In genomic region chr1:167538657-167539056, GRCh38 we compare ENCODE assay signal across 13 cellular contexts. TPM values are rescaled to one million over a fixed set of nuclear protein-coding genes. Genes with fewer than 3 reads are reported as not detected.
DNase-seq lines count a peak whose midpoint lies in the region; ATAC-seq and TF ChIP-seq lines count a peak whose summit lies in the region.
"Had no signal": no experiment of that assay in that cellular context is flagged by ENCODE, and none has a peak within 500 bp of the region (broad histone marks: within the 10 kb centered on the region; RNA-seq: fewer than 3 reads in every experiment).

No MANE protein-coding gene starts in this region.

- H3K4me1 Mint-ChIP-seq in CD14-positive monocyte, result peaks cover 42% of the 10 kb centered on the region

- H3K4me1 ChIP-seq in Panc1 (ENCODE audit: control insufficient read depth, insufficient read depth, low read length) (no peaks in the 10 kb centered on the region), gastrocnemius medialis (no peaks in the 10 kb centered on the region)
- H3K4me1 ChIP-seq: breast epithelium had no signal

- no peak overlapping the region for H3K27ac Mint-ChIP-seq in CD14-positive monocyte
- H3K27ac Mint-ChIP-seq: activated T-helper 2 cell treated with anti-CD3 and anti-CD28 coated beads, Interferon-gamma antibody, Interleukin-2, Interleukin-4, amounts not matched to agents 10 μg/mL and 5 μg/mL and 100 μg/mL, durations not matched to agents 14 hours and 24 hours and 36 hours; CD4-positive, alpha-beta T cell had no signal

- intact Hi-C loops in Panc1 (cut with micrococcal nuclease; ENCODE audit: unreplicated experiment) (loop anchor here (5.0 to 10.0 kb wide), 2 partner anchors 274 to 471 kb away; no protein-coding TSS in a partner anchor), posterior vena cava (cut with DNase I) (loop anchor here in 1 of 2 donors (10.0 kb wide), 1 partner anchor 474 kb away; no protein-coding TSS in a partner anchor), CD14-positive monocyte (cut with micrococcal nuclease) (loop anchor here (10.0 kb wide), 6 partner anchors 84 to 474 kb away; no protein-coding TSS in a partner anchor), gastrocnemius medialis (cut with DNase I; ENCODE audit: low total_unique reads) (no loop called here)

- BruUV-seq in Panc1 (replicated peaks; lab: Mats Ljungman, UMichigan), result no TSS peak

- H3K27me3 ChIP-seq in AG04450 (ENCODE audit: control insufficient read depth, insufficient read depth, low read length) (peaks cover 2% of the 10 kb centered on the region), Panc1 (ENCODE audit: control insufficient read depth, insufficient read depth, low read length) (no peaks in the 10 kb centered on the region), gastrocnemius medialis (no peaks in the 10 kb centered on the region)
- H3K27me3 ChIP-seq: breast epithelium had no signal

- POLR2A ChIA-PET in AG04450 (lab: Yijun Ruan, JAX) (no interaction called here), Panc1 (lab: Charles Lee) (no interaction called here)

- DNase-seq in AG04450 (ENCODE audit: low read depth, low spot score) (no peak), GM10266 (ENCODE audit: extremely low spot score) (no peak), Panc1 (ENCODE audit: low read depth, low spot score) (no peak), hepatic stellate cell (ENCODE audit: low spot score) (peak; percentile 49), posterior vena cava (ENCODE audit: low spot score) (no peak), CD14-positive monocyte (ENCODE audit: low spot score) (no peak), gastrocnemius medialis (no peak)
- DNase-seq: CD4-positive, alpha-beta T cell; mucosa of descending colon; NCI-H1092 had no signal

- CTCF ChIA-PET in AG04450 (lab: Charles Lee) (interaction anchor here (1.9 to 2.6 kb wide), 4 partner anchors 84 to 479 kb away, joined by 5 to 24 read pairs (median 8); no protein-coding TSS in a partner anchor), Panc1 (lab: Charles Lee) (no interaction called here)

- no peak overlapping the region for H3K4me3 ChIP-seq in AG04450 (ENCODE audit: low read depth, low read length)
- no peak overlapping the region for H3K4me3 ChIP-seq in Panc1 (ENCODE audit: low read depth in 2 of 2, low read length in 2 of 2)
- H3K4me3 ChIP-seq in gastrocnemius medialis, result no peak overlapping the region
- H3K4me3 ChIP-seq: breast epithelium, mucosa of descending colon had no signal

- H3K9me3 Mint-ChIP-seq in CD14-positive monocyte, result peaks cover 0 to 7% (median 0%) of the 10 kb centered on the region in 7 donors
- H3K9me3 Mint-ChIP-seq: activated T-helper 2 cell treated with anti-CD3 and anti-CD28 coated beads, Interferon-gamma antibody, Interleukin-2, Interleukin-4, amounts not matched to agents 10 μg/mL and 5 μg/mL and 100 μg/mL, durations not matched to agents 14 hours and 24 hours and 36 hours; CD4-positive, alpha-beta T cell had no signal

- peaks cover 25 to 38% of the 10 kb centered on the region in 2 donors for H3K36me3 Mint-ChIP-seq in CD14-positive monocyte

- peaks cover 0 to 1% (median 1%) of the 10 kb centered on the region in 3 donors for H3K27me3 Mint-ChIP-seq in CD14-positive monocyte (ENCODE audit: low read depth in 3 of 3)
- H3K27me3 Mint-ChIP-seq: CD4-positive, alpha-beta T cell had no signal

- in situ Hi-C loops in Panc1 (cut with HindIII; ENCODE audit: low pct_unique_long_range_greater_than_20kb, low sequenced_read_pairs) (no loop called here), gastrocnemius medialis (cut with MboI; ENCODE audit: low sequenced_read_pairs in 4 of 4) (loop anchor here (10.0 to 25.0 kb wide), 4 partner anchors 134 to 476 kb away; no protein-coding TSS in a partner anchor)

- H3K9me3 ChIP-seq in AG04450 (ENCODE audit: control insufficient read depth, insufficient read depth, low read length) (no peaks in the 10 kb centered on the region), Panc1 (ENCODE audit: control insufficient read depth, insufficient read depth, low read depth, low read length) (no peaks in the 10 kb centered on the region), gastrocnemius medialis (no peaks in the 10 kb centered on the region)
- H3K9me3 ChIP-seq: breast epithelium, mucosa of descending colon had no signal

- no peak for TF ChIP-seq POLR2A in gastrocnemius medialis (IDR thresholded peaks at IDR 0.05)

- H3K27ac ChIP-seq in AG04450 (ENCODE audit: low read depth, low read length), result no peak overlapping the region
- no peak overlapping the region for H3K27ac ChIP-seq in Panc1 (ENCODE audit: low read length)
- H3K27ac ChIP-seq in gastrocnemius medialis, result no peak overlapping the region
- H3K27ac ChIP-seq: breast epithelium had no signal

- H3K36me3 ChIP-seq in Panc1 (ENCODE audit: control insufficient read depth, insufficient read depth, low read length), result no peaks in the 10 kb centered on the region
- no peaks in the 10 kb centered on the region for H3K36me3 ChIP-seq in gastrocnemius medialis
- H3K36me3 ChIP-seq: breast epithelium had no signal

- ATAC-seq in Panc1 (peak; percentile 64), HG03139 (IDR thresholded peaks at IDR 0.05; ENCODE audit: unreplicated experiment) (no peak), gastrocnemius medialis (no peak)
- ATAC-seq: mucosa of descending colon had no signal

- TF ChIP-seq CTCF in AG04450 (IDR thresholded peaks at IDR 0.05; ENCODE audit: low read depth, low read length), result 0 out of 2 replicates have a peak, but pooled peaks have one; percentile 24
- peak; percentile 3 for TF ChIP-seq CTCF in GM10266 (IDR thresholded peaks at IDR 0.05; ENCODE audit: control insufficient read depth, insufficient read depth, low read depth, missing control alignments)
- TF ChIP-seq CTCF in Panc1 (IDR thresholded peaks at IDR 0.05), result peak; percentile 35
- TF ChIP-seq CTCF in CD14-positive monocyte (IDR thresholded peaks at IDR 0.05), result no peak
- no peak for TF ChIP-seq CTCF in gastrocnemius medialis (IDR thresholded peaks at IDR 0.05 in 4 of 5, conservative IDR thresholded peaks at IDR 0.05 in 1 of 5)

- H3K4me3 Mint-ChIP-seq in CD14-positive monocyte, result no peak overlapping the region
- H3K4me3 Mint-ChIP-seq: CD4-positive, alpha-beta T cell had no signal

RNA-seq across cellular contexts. Expression of gene CREG1, which starts 14.9 kb away (rescaled TPM):
- 23.1 and 31.2 TPM in 2 replicates for polyA plus RNA-seq in AG04450 (2011; rRNA removed)
- polyA minus RNA-seq in AG04450 (2011; rRNA and poly(A)+ RNA removed), result 2.6 and 4.9 TPM in 2 replicates
- 25.9 TPM for total RNA-seq in Panc1 (2021; ENCODE audit: unreplicated experiment)
- polyA plus RNA-seq in Panc1 (2012; ENCODE audit: insufficient read length), result 12.3 TPM
- 100 to 1,000 TPM; 105 to 138 TPM for total RNA-seq in posterior vena cava
- 100 to 1,000 TPM; 248 to 309 TPM for polyA plus RNA-seq in CD14-positive monocyte
- total RNA-seq in gastrocnemius medialis, result 10 to 100 TPM; 69.9 to 99.6 (median 80.7) TPM

RNA-seq across cellular contexts. Expression of gene CD247, which starts 20.3 kb away (rescaled TPM):
- polyA plus RNA-seq in AG04450 (2011; rRNA removed) (not detected in 2 replicates), CD14-positive monocyte (1 to 10 TPM; 1.6 to 1.8 TPM)
- polyA minus RNA-seq in AG04450 (2011; rRNA and poly(A)+ RNA removed), result not detected in 2 replicates
- total RNA-seq in Panc1 (2021; ENCODE audit: unreplicated experiment) (0.44 TPM), posterior vena cava (1 to 10 TPM; 1.3 to 2.0 TPM), gastrocnemius medialis (under 1 TPM in 1 of 4 donors, not detected in 3; 0.33 TPM)
- polyA plus RNA-seq in Panc1 (2012; ENCODE audit: insufficient read length), result not detected

Comparison
In these comparisons a context has a peak if more than half of its experiments do, and no peak if none do; other contexts are left out.
1. CTCF ChIP-seq: peak in AG04450 (single experiment), GM10266 (single experiment) and Panc1 (single experiment); none in CD14-positive monocyte (single experiment) and gastrocnemius medialis (0 of 5).